Comparison of ENCODE assay signal across 2 cellular contexts in genomic region chr12:124830306-124830705, GRCh38.
TF ChIP-seq lines count a peak whose summit lies in the region.

No MANE protein-coding gene starts in this region.

TF ChIP-seq in IMR-90, 13 proteins besides CTCF, POLR2A, EP300 and RAD21 (continued from another document):
- TF ChIP-seq RFX5 (IDR thresholded peaks at IDR 0.05; ENCODE audit: low read depth, low read length) (no peak), RCOR1 (IDR thresholded peaks at IDR 0.05; ENCODE audit: insufficient replicate concordance, low read length) (no peak), BHLHE40 (IDR thresholded peaks at IDR 0.05; ENCODE audit: low read depth, low read length) (no peak), MXI1 (IDR thresholded peaks at IDR 0.05; ENCODE audit: borderline replicate concordance, low read depth, low read length) (no peak), CHD1 (IDR thresholded peaks at IDR 0.05; ENCODE audit: low read depth, low read length) (no peak), SMC3 (IDR thresholded peaks at IDR 0.05; ENCODE audit: low read depth, low read length) (no peak), CEBPB (IDR thresholded peaks at IDR 0.05; ENCODE audit: low read depth, low read length) (no peak), USF2 (IDR thresholded peaks at IDR 0.05; ENCODE audit: low read depth, low read length) (no peak), MAZ (IDR thresholded peaks at IDR 0.05; ENCODE audit: borderline replicate concordance, low read depth, low read length) (no peak), ELK1 (IDR thresholded peaks at IDR 0.05; ENCODE audit: borderline replicate concordance, low read depth, low read length) (no peak), FOS (IDR thresholded peaks at IDR 0.05; ENCODE audit: low read depth, low read length) (no peak)

TF ChIP-seq in GM23338, 12 proteins besides CTCF, POLR2A, EP300 and RAD21 (continued from another document):
- no peak for TF ChIP-seq ZNF331 (CRISPR knock-in tag; IDR thresholded peaks at IDR 0.05; ENCODE audit: low read depth)
- no peak for TF ChIP-seq EZH2 (IDR thresholded peaks at IDR 0.05; ENCODE audit: low read depth, unreplicated experiment)
- no peak for TF ChIP-seq ZNF114 (CRISPR knock-in tag; IDR thresholded peaks at IDR 0.05)
- no peak for TF ChIP-seq NANOG (IDR thresholded peaks at IDR 0.05; ENCODE audit: borderline replicate concordance)
- no peak for TF ChIP-seq REST (IDR thresholded peaks at IDR 0.05; ENCODE audit: unreplicated experiment)
